Comparison of ENCODE assay signal across 24 cellular contexts in genomic region chr15:101142711-101143110, GRCh38.
"Had no signal": no experiment of that assay in that cellular context is flagged by ENCODE, and none has a peak within 500 bp of the region (broad histone marks: within the 10 kb centered on the region; RNA-seq: fewer than 3 reads in every experiment).

No MANE protein-coding gene starts in this region.

- H3K4me3 ChIP-seq: SJSA1, SK-N-MC had no signal

- H3K27me3 ChIP-seq: SJSA1 had no signal

- H3K27ac ChIP-seq: HL-60, RWPE1, SJSA1, SK-N-MC had no signal

- ATAC-seq: Panc1, PC-3, Right ventricle myocardium inferior had no signal

- DNase-seq: KBM-7, MV-4-11, NCI-H1048, NCI-H1105 treated with DMSO at 0.1 percent for 48 hours, NCI-H1417 treated with DMSO at 0.1 percent for 48 hours, NCI-H146, NCI-H187, NCI-H2029, NCI-H2081 treated with DMSO at 0.1 percent for 48 hours, NCI-H2171, NCI-H226, NCI-H446, NCI-H510A, NCI-H524 treated with DMSO at 0.1 percent for 48 hours, NCI-H69, NCI-H774, PC-3, SIG-M5 had no signal

- H3K36me3 ChIP-seq: SJSA1 had no signal
